ENCODE assay signal across 2 cellular contexts in the genomic region with DNA sequence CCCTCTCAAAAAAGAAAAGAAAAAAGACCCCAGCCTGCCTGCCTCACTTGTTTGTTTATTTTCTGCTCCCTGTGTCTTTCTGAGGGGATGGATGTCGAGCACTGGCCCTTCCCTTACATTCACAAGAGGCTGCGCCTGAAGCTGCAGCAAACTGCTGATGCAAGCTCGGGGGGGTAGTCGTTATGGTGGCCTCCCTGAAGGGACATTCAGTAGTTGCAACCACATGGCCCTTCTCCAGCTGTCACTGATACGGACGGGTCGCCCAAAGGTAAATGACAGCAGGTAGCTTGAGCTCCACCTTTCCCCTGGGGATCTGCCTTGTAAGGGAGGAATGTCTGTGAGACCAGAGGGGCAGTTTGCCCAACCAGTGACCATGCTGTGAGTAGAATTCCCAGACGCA.
A peak's percentile ranks its signal among the peaks of the same experiment; 100 is the strongest.
TF ChIP-seq lines count a peak whose summit lies in the region.

No MANE protein-coding gene starts in this region.

TF ChIP-seq in HEK293, 187 proteins besides CTCF, POLR2A, EP300 and RAD21:
- TF ChIP-seq, protein P1, sequence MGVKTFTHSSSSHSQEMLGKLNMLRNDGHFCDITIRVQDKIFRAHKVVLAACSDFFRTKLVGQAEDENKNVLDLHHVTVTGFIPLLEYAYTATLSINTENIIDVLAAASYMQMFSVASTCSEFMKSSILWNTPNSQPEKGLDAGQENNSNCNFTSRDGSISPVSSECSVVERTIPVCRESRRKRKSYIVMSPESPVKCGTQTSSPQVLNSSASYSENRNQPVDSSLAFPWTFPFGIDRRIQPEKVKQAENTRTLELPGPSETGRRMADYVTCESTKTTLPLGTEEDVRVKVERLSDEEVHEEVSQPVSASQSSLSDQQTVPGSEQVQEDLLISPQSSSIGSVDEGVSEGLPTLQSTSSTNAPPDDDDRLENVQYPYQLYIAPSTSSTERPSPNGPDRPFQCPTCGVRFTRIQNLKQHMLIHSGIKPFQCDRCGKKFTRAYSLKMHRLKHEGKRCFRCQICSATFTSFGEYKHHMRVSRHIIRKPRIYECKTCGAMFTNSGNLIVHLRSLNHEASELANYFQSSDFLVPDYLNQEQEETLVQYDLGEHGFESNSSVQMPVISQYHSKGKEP (tag by site-specific recombination; IDR thresholded peaks at IDR 0.05), result peak; percentile 85
- TF ChIP-seq ZIC2 (tag by site-specific recombination; IDR thresholded peaks at IDR 0.05) (peak; percentile 38; the same call in 1 of the 2 replicates), ZNF133 (tag by site-specific recombination; IDR thresholded peaks at IDR 0.05) (no peak)

TF ChIP-seq in K562, 482 proteins besides CTCF, POLR2A, EP300 and RAD21:
- TF ChIP-seq TCF7L2 (IDR thresholded peaks at IDR 0.05; ENCODE audit: low read depth, low read length) (no peak), MAFG (tag; conservative IDR thresholded peaks at IDR 0.05) (0 out of 2 replicates have a peak, but pooled peaks have one; percentile 5), GATAD2B (IDR thresholded peaks at IDR 0.05; ENCODE audit: borderline replicate concordance) (no peak), TCFL5 (CRISPR knock-in tag; conservative IDR thresholded peaks at IDR 0.05) (no peak), CEBPG (CRISPR knock-in tag; IDR thresholded peaks at IDR 0.05) (peak; percentile 12; the same call in 1 of the 2 replicates), CEBPG (tag; conservative IDR thresholded peaks at IDR 0.05 in 1 of 2, IDR thresholded peaks at IDR 0.05 in 1 of 2) (no peak), CEBPB (tag; IDR thresholded peaks at IDR 0.05) (peak; percentile 2; the same call in 1 of the 2 replicates), ZNF282 (CRISPR knock-in tag; IDR thresholded peaks at IDR 0.05) (no peak), STAG1 (CRISPR knock-in tag; IDR thresholded peaks at IDR 0.05; ENCODE audit: borderline replicate concordance) (no peak), SOX6 (IDR thresholded peaks at IDR 0.05) (no peak)
- TF ChIP-seq, protein P2, sequence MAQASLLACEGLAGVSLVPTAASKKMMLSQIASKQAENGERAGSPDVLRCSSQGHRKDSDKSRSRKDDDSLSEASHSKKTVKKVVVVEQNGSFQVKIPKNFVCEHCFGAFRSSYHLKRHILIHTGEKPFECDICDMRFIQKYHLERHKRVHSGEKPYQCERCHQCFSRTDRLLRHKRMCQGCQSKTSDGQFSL (CRISPR knock-in tag; IDR thresholded peaks at IDR 0.05), result peak; percentile 66; the same call in 1 of the 2 replicates
- TF ChIP-seq, protein P2 (tag; IDR thresholded peaks at IDR 0.05), result no peak
